ENCODE assay signal across 9 cellular contexts in the genomic region with DNA sequence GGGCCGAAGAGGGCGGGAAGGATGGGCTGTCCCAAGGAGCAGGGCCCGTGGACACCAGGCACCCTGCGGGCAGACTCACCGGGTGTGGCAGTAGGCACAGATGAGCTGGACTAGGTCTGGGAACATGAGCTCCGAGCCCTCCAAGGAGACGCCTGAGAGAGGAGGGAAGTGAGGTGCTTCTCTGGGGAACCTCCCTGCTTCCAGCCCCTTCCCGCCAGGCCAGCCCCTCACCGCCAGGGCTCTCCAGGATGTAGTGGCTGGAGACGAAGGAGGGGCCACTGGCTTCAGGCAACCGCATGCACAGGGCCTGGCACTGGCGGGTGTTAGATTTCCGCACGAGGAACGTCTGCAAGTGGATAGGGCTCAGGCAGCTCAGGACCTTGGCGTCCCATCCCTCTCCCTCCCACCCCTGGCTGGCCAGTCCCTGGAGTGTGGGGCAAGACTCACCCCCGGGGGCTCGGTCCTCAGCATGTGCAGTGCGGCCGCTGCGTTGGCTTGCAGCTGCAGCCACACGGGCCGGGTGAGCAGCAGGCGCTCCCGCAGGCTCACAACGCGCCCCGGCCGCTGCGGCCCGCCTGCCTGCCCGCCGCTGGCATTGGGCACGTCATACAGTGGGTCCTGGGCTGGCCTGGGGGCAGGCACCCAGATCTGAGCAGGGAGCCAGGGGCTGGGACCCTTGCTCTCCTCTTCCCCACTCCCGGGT. TPM values are rescaled to one million over a fixed set of nuclear protein-coding genes. Genes with fewer than 3 reads are reported as not detected.
DNase-seq lines count a peak whose midpoint lies in the region; TF ChIP-seq lines count a peak whose summit lies in the region.
"Had no signal": no experiment of that assay in that cellular context is flagged by ENCODE, and none has a peak within 500 bp of the region (broad histone marks: within the 10 kb centered on the region; RNA-seq: fewer than 3 reads in every experiment).

No MANE protein-coding gene starts in this region.

- peaks cover 31 to 65% (median 38%) of the 10 kb centered on the region in 11 experiments for H3K36me3 ChIP-seq in BLaER1 treated with 17β-estradiol and CSF1 and Interleukin-3, amounts not matched to agents 10 nM and 100 nM
- peaks cover 5 to 75% (median 47%) of the 10 kb centered on the region in 6 donors for H3K36me3 ChIP-seq in spleen

- TF ChIP-seq EP300 in Ishikawa (IDR thresholded peaks at IDR 0.05; ENCODE audit: borderline replicate concordance) = no peak

- TF ChIP-seq POLR2A in spleen (IDR thresholded peaks at IDR 0.05) = no peak

- H3K36me3 Mint-ChIP-seq in brain = peaks cover 5% of the 10 kb centered on the region

- WGBS in spleen, 5 donors = 12 to 21% (median 18%) methylated on average over 10 to 35 of the region's 35 CpGs

- H3K4me3 ChIP-seq in BLaER1 treated with 17β-estradiol and CSF1 and Interleukin-3, amounts not matched to agents 10 nM and 100 nM = peak overlapping the region; percentile 44 to 85 (median 64)
- H3K4me3 ChIP-seq in spleen = peak overlapping the region; percentile 31 to 75 (median 52)

- TF ChIP-seq CTCF in brain (conservative IDR thresholded peaks at IDR 0.05) (no peak), spleen (IDR thresholded peaks at IDR 0.05 in 8 of 11, conservative IDR thresholded peaks at IDR 0.05 in 3 of 11) (no peak)

- peak overlapping the region; percentile 73 to 94 (median 87) for H3K4me3 Mint-ChIP-seq in brain

- intact Hi-C loops in spleen (cut with DNase I; ENCODE audit: low total_unique reads) = no loop called here

- no peak for TF ChIP-seq RAD21 in Ishikawa (IDR thresholded peaks at IDR 0.05; ENCODE audit: low read depth)

- peaks cover 36% of the 10 kb centered on the region for H3K4me1 Mint-ChIP-seq in brain

- peaks cover 3% of the 10 kb centered on the region for H3K27me3 Mint-ChIP-seq in brain

- peak overlapping the region; percentile 94 to 100 (median 98) for H3K4me2 ChIP-seq in BLaER1 treated with 17β-estradiol and CSF1 and Interleukin-3, amounts not matched to agents 10 nM and 100 nM

- peak overlapping the region; percentile 60 to 85 (median 75) for H3K9ac ChIP-seq in BLaER1 treated with 17β-estradiol and CSF1 and Interleukin-3, amounts not matched to agents 10 nM and 100 nM

- H3K27me3 ChIP-seq in BLaER1 treated with 17β-estradiol and CSF1 and Interleukin-3, amounts not matched to agents 10 nM and 100 nM = peaks cover 0 to 8% (median 0%) of the 10 kb centered on the region in 11 experiments; a peak in 3 of 22 replicates
- H3K27me3 ChIP-seq in spleen (replicated peaks in 1 of 7) = peaks cover 0 to 11% (median 0%) of the 10 kb centered on the region in 7 donors

- peak overlapping the region; percentile 60 to 83 (median 74); a peak in 21 of 22 replicates for H3K27ac ChIP-seq in BLaER1 treated with 17β-estradiol and CSF1 and Interleukin-3, amounts not matched to agents 10 nM and 100 nM
- H3K27ac ChIP-seq in spleen = peak overlapping the region; percentile 52 to 85 (median 72)

- H3K4me1 ChIP-seq in BLaER1 treated with 17β-estradiol and CSF1 and Interleukin-3, amounts not matched to agents 10 nM and 100 nM = peaks cover 42 to 86% (median 66%) of the 10 kb centered on the region in 10 experiments
- H3K4me1 ChIP-seq in spleen = peaks cover 11 to 43% (median 33%) of the 10 kb centered on the region in 6 donors

- H3K9me3 ChIP-seq in BLaER1 treated with 17β-estradiol and CSF1 and Interleukin-3, amounts not matched to agents 10 nM and 100 nM (replicated peaks in 1 of 11) = no peaks in the 10 kb centered on the region
- H3K9me3 ChIP-seq in spleen = no peaks in the 10 kb centered on the region

- H4K20me1 ChIP-seq in BLaER1 treated with 17β-estradiol and CSF1 and Interleukin-3, amounts not matched to agents 10 nM and 100 nM = peaks cover 0 to 84% (median 24%) of the 10 kb centered on the region in 11 experiments; a peak in 19 of 22 replicates

- H3K9me3 Mint-ChIP-seq in brain = no peaks in the 10 kb centered on the region

- DNase-seq in iPS-NIHi7 (ENCODE audit: extremely low spot score) = peak; percentile 64
- DNase-seq in spleen = peak; percentile 80
- DNase-seq in activated gamma-delta T cell (lab: John Stamatoyannopoulos, UW) = no peak
- no peak for DNase-seq in NCI-H1436 (lab: John Stamatoyannopoulos, UW)
- DNase-seq in AML-193 (lab: John Stamatoyannopoulos, UW) = no peak

- peak overlapping the region in 4 of 5 experiments; percentile 41 to 98 (median 90) for H3K27ac Mint-ChIP-seq in brain

TF ChIP-seq in Ishikawa, 13 proteins besides CTCF, POLR2A, EP300 and RAD21:
- TF ChIP-seq ZBTB7A (IDR thresholded peaks at IDR 0.05; ENCODE audit: low read depth) = no peak
- TF ChIP-seq, protein P1, sequence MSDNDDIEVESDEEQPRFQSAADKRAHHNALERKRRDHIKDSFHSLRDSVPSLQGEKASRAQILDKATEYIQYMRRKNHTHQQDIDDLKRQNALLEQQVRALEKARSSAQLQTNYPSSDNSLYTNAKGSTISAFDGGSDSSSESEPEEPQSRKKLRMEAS (IDR thresholded peaks at IDR 0.05) = peak; percentile 89

RNA-seq across cellular contexts. Expression of a gene that starts 0.6 kb away (rescaled TPM):
- 3.2 TPM for polyA plus RNA-seq in brain (ENCODE audit: insufficient read depth, low read depth, low replicate concordance)
- 10 to 100 TPM in 1 of 7 donors, 1 to 10 TPM in 6; 5.7 to 10.9 (median 8.9) TPM for total RNA-seq in spleen
- 1 to 10 TPM; 2.3 to 7.8 (median 7.0) TPM for polyA plus RNA-seq in spleen

RNA-seq across cellular contexts. Expression of a gene that starts 9.2 kb away (rescaled TPM):
- polyA plus RNA-seq in brain (ENCODE audit: insufficient read depth, low read depth, low replicate concordance) (67.0 TPM), spleen (10 to 100 TPM; 61.6 to 90.6 (median 83.0) TPM)
- total RNA-seq in spleen = 10 to 100 TPM; 32.3 to 52.5 (median 37.2) TPM

RNA-seq across cellular contexts. Expression of a gene that starts 11.7 kb away (rescaled TPM):
- polyA plus RNA-seq in brain (ENCODE audit: insufficient read depth, low read depth, low replicate concordance) (89.5 TPM), spleen (1 to 10 TPM; 4.3 to 8.9 (median 8.7) TPM)
- total RNA-seq in spleen = 10 to 100 TPM in 5 of 7 donors, 1 to 10 TPM in 2; 6.3 to 23.4 (median 13.9) TPM

RNA-seq across cellular contexts. Expression of a gene that starts 18.8 kb away (rescaled TPM):
- polyA plus RNA-seq in brain (ENCODE audit: insufficient read depth, low read depth, low replicate concordance) = 14.3 TPM
- total RNA-seq in spleen = 10 to 100 TPM in 2 of 7 donors, 1 to 10 TPM in 5; 4.7 to 15.7 (median 6.5) TPM
- polyA plus RNA-seq in spleen = 1 to 10 TPM; 1.7 to 2.7 (median 2.0) TPM
- polyA plus RNA-seq: neural cell had no signal

RNA-seq across cellular contexts. Expression of a gene that starts 35.9 kb away (rescaled TPM):
- polyA plus RNA-seq in brain (ENCODE audit: insufficient read depth, low read depth, low replicate concordance) (4.8 TPM), spleen (1 to 10 TPM; 4.8 to 8.4 (median 7.4) TPM)
- 1 to 10 TPM; 1.9 to 5.0 (median 4.0) TPM for total RNA-seq in spleen

Comparison
In these comparisons a context has a peak if more than half of its experiments do, and no peak if none do; other contexts are left out.
1. DNase-seq: peak in iPS-NIHi7 (single experiment) and spleen (single experiment); none in activated gamma-delta T cell (single experiment), NCI-H1436 (single experiment) and AML-193 (0 of 2).